ENCODE assay signal across 14 cellular contexts in the genomic region with DNA sequence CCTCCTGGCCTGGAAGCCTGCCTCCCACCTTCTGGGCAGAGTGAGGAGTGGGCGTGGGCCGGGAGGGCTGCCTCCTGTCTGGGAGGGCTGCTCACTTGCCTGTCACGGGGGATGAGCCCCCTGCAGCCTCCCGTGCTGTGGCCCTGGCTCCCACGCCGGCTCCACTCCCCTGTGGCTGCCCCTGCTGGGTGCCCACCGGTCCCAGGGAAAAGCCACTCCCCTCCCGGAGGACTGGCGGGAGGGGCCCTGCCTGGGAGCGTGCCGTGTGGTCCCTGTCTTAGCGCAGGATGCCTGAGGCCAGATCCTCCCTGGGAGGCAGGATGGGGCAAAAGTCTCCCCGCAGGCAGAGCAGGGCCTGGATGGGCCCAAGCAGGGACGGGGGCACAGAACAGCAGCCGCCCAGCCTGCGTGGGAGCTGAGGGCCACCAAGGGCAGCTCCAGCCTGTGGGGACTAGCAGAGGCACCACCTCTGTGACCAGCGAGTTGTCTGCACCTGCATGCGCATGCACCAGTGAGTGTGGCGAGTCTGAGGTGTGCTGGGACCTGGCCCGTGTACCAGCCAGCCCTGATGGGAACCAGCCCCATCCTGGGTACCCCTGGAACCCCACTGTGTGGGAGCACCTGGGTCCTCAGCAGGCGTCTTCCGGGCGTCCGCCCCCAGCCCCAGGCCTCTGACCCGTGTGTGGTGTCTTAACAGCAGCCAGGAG.
DNase-seq lines count a peak whose midpoint lies in the region; ATAC-seq and TF ChIP-seq lines count a peak whose summit lies in the region.
"Had no signal": no experiment of that assay in that cellular context is flagged by ENCODE, and none has a peak within 500 bp of the region (broad histone marks: within the 10 kb centered on the region; RNA-seq: fewer than 3 reads in every experiment).

No MANE protein-coding gene starts in this region.

- peaks cover 81% of the 10 kb centered on the region for H3K4me1 ChIP-seq in stomach smooth muscle (ENCODE audit: control insufficient read depth, insufficient read depth, low read length)

- H3K36me3 Mint-ChIP-seq in activated naive CD8-positive, alpha-beta T cell: peaks cover 3% of the 10 kb centered on the region
- peaks cover 20% of the 10 kb centered on the region for H3K36me3 Mint-ChIP-seq in activated naive CD8-positive, alpha-beta T cell treated with anti-CD3 and anti-CD28 coated beads, Interleukin-2, amount 50 U/mL, for 24 hours (ENCODE audit: low read depth)
- H3K36me3 Mint-ChIP-seq: natural killer cell treated with Interleukin-12 subunit alpha and Interleukin-12 subunit beta and Interleukin-15 and Interleukin-18, amount 100 ng/mL, for 72 hours had no signal

- no peak for DNase-seq in activated naive CD8-positive, alpha-beta T cell treated with anti-CD3 and anti-CD28 coated beads, Interleukin-2, amount 50 U/mL, for 24 hours
- DNase-seq in SK-N-MC (ENCODE audit: low read depth, low spot score): no peak
- peak; percentile 41 for DNase-seq in left kidney (ENCODE audit: low read depth, low spot score)
- no peak for DNase-seq in GM20000 (ENCODE audit: low spot score)
- DNase-seq in HEK293T (ENCODE audit: extremely low spot score): no peak
- DNase-seq: activated CD4-positive, alpha-beta T cell treated with anti-CD3 and anti-CD28 coated beads, Interleukin-2, amount 10 ng/mL, durations not matched to agents 24 days and 14 days; Karpas-422; NCI-H1930; NCI-H524 had no signal

- no peak for TF ChIP-seq CTCF in GM20000 (IDR thresholded peaks at IDR 0.05; ENCODE audit: extremely low read depth, missing control alignments)

- no peaks in the 10 kb centered on the region for H3K27me3 ChIP-seq in stomach smooth muscle (ENCODE audit: control insufficient read depth in 1 of 2, insufficient read depth in 2 of 2, low read length in 2 of 2)
- H3K27me3 ChIP-seq: suprapubic skin had no signal

- H3K4me1 Mint-ChIP-seq in activated naive CD8-positive, alpha-beta T cell (ENCODE audit: low read depth): peaks cover 43% of the 10 kb centered on the region
- H3K4me1 Mint-ChIP-seq in activated naive CD8-positive, alpha-beta T cell treated with anti-CD3 and anti-CD28 coated beads, Interleukin-2, amount 50 U/mL, for 24 hours: peaks cover 43% of the 10 kb centered on the region

- no peaks in the 10 kb centered on the region for H3K27me3 Mint-ChIP-seq in activated naive CD8-positive, alpha-beta T cell
- no peaks in the 10 kb centered on the region for H3K27me3 Mint-ChIP-seq in activated naive CD8-positive, alpha-beta T cell treated with anti-CD3 and anti-CD28 coated beads, Interleukin-2, amount 50 U/mL, for 24 hours
- H3K27me3 Mint-ChIP-seq: activated CD4-positive, alpha-beta T cell treated with anti-CD3 and anti-CD28 coated beads, Interleukin-2, amount 10 ng/mL, durations not matched to agents 24 days and 14 days; natural killer cell treated with Interleukin-12 subunit alpha and Interleukin-12 subunit beta and Interleukin-15 and Interleukin-18, amount 100 ng/mL, for 72 hours had no signal

- POLR2A ChIA-PET in HEK293T (lab: Yijun Ruan, JAX): no interaction called here

- H3K9me3 ChIP-seq in SK-N-MC (ENCODE audit: low read depth, low read length) (no peaks in the 10 kb centered on the region), stomach smooth muscle (ENCODE audit: control insufficient read depth in 2 of 2, low read length in 2 of 2) (no peaks in the 10 kb centered on the region)
- H3K9me3 ChIP-seq: suprapubic skin had no signal

- ATAC-seq in activated naive CD8-positive, alpha-beta T cell treated with anti-CD3 and anti-CD28 coated beads, Interleukin-2, amount 50 U/mL, for 24 hours: no peak
- ATAC-seq in HG03039 (IDR thresholded peaks at IDR 0.05; ENCODE audit: unreplicated experiment): no peak
- ATAC-seq: natural killer cell treated with Interleukin-12 subunit alpha and Interleukin-12 subunit beta and Interleukin-15 and Interleukin-18, amount 100 ng/mL, for 72 hours had no signal

- CTCF ChIA-PET in HEK293T (lab: Yijun Ruan, JAX): no interaction called here

- H3K9me3 Mint-ChIP-seq in activated naive CD8-positive, alpha-beta T cell (ENCODE audit: low read depth): no peaks in the 10 kb centered on the region
- H3K9me3 Mint-ChIP-seq in activated naive CD8-positive, alpha-beta T cell treated with anti-CD3 and anti-CD28 coated beads, Interleukin-2, amount 50 U/mL, for 24 hours: no peaks in the 10 kb centered on the region
- H3K9me3 Mint-ChIP-seq: activated CD4-positive, alpha-beta T cell treated with anti-CD3 and anti-CD28 coated beads, Interleukin-2, amount 10 ng/mL, durations not matched to agents 24 days and 14 days; natural killer cell treated with Interleukin-12 subunit alpha and Interleukin-12 subunit beta and Interleukin-15 and Interleukin-18, amount 100 ng/mL, for 72 hours had no signal

- peak overlapping the region; percentile 84 for H3K27ac Mint-ChIP-seq in activated naive CD8-positive, alpha-beta T cell
- no peak overlapping the region for H3K27ac Mint-ChIP-seq in activated naive CD8-positive, alpha-beta T cell treated with anti-CD3 and anti-CD28 coated beads, Interleukin-2, amount 50 U/mL, for 24 hours

- H3K4me3 Mint-ChIP-seq in activated naive CD8-positive, alpha-beta T cell: no peak overlapping the region
- no peak overlapping the region for H3K4me3 Mint-ChIP-seq in activated naive CD8-positive, alpha-beta T cell treated with anti-CD3 and anti-CD28 coated beads, Interleukin-2, amount 50 U/mL, for 24 hours
- H3K4me3 Mint-ChIP-seq: activated CD4-positive, alpha-beta T cell treated with anti-CD3 and anti-CD28 coated beads, Interleukin-2, amount 10 ng/mL, durations not matched to agents 24 days and 14 days; natural killer cell treated with Interleukin-12 subunit alpha and Interleukin-12 subunit beta and Interleukin-15 and Interleukin-18, amount 100 ng/mL, for 72 hours had no signal

- peaks cover 9% of the 10 kb centered on the region; the same call in 1 of the 2 replicates for H3K36me3 ChIP-seq in SK-N-MC (ENCODE audit: insufficient read depth, low read length)
- peaks cover 13 to 18% of the 10 kb centered on the region in 2 donors for H3K36me3 ChIP-seq in stomach smooth muscle (ENCODE audit: control insufficient read depth in 2 of 2, insufficient read depth in 2 of 2, low read length in 2 of 2)

- H3K27ac ChIP-seq in SK-N-MC (peak overlapping the region; percentile 17; the same call in 1 of the 2 replicates), stomach smooth muscle (ENCODE audit: low read length) (peak overlapping the region; percentile 73)
- H3K27ac ChIP-seq: suprapubic skin had no signal

- peak overlapping the region; percentile 50 for H3K9ac ChIP-seq in SK-N-MC (ENCODE audit: insufficient read length)
- H3K9ac ChIP-seq in stomach smooth muscle (ENCODE audit: low read length in 2 of 2): peak overlapping the region; percentile 24 to 42

- H3K4me3 ChIP-seq in SK-N-MC (0 out of 2 replicates have a peak overlapping the region, but pooled peaks have one; percentile 4), stomach smooth muscle (ENCODE audit: low read length in 2 of 2) (peak overlapping the region in 1 of 2 donors; percentile 15)
- H3K4me3 ChIP-seq: suprapubic skin had no signal

TF ChIP-seq in HEK293T, 16 proteins besides CTCF, POLR2A, EP300 and RAD21:
- TF ChIP-seq ELF4 (IDR thresholded peaks at IDR 0.05): no peak
- TF ChIP-seq LEF1 (IDR thresholded peaks at IDR 0.05; ENCODE audit: borderline replicate concordance): no peak
- no peak for TF ChIP-seq ZNF384 (IDR thresholded peaks at IDR 0.05)
- TF ChIP-seq HDGF (IDR thresholded peaks at IDR 0.05; ENCODE audit: borderline replicate concordance): no peak
- TF ChIP-seq CTBP1 (IDR thresholded peaks at IDR 0.05; ENCODE audit: borderline replicate concordance): no peak
- TF ChIP-seq NFRKB (IDR thresholded peaks at IDR 0.05): no peak
- no peak for TF ChIP-seq SP1 (IDR thresholded peaks at IDR 0.05)
- no peak for TF ChIP-seq FOXK2 (IDR thresholded peaks at IDR 0.05)
- TF ChIP-seq ARNT (IDR thresholded peaks at IDR 0.05): no peak
- TF ChIP-seq TARDBP (IDR thresholded peaks at IDR 0.05): no peak
- no peak for TF ChIP-seq BHLHE40 (IDR thresholded peaks at IDR 0.05; ENCODE audit: borderline replicate concordance)
- TF ChIP-seq FOXA1 (IDR thresholded peaks at IDR 0.05): no peak
- no peak for TF ChIP-seq FOXM1 (IDR thresholded peaks at IDR 0.05; ENCODE audit: borderline replicate concordance)
